14 cellular contexts compared by ENCODE assay signal in genomic region chr1:91744973-91745648, GRCh38.
A peak's percentile ranks its signal among the peaks of the same experiment; 100 is the strongest.
DNase-seq lines count a peak whose midpoint lies in the region; ATAC-seq, FAIRE-seq and TF ChIP-seq lines count a peak whose summit lies in the region.
"Had no signal": no experiment of that assay in that cellular context is flagged by ENCODE, and none has a peak within 500 bp of the region (broad histone marks: within the 10 kb centered on the region; RNA-seq: fewer than 3 reads in every experiment).

No MANE protein-coding gene starts in this region.

- H3K4me3 ChIP-seq in keratinocyte (ENCODE audit: control insufficient read depth in 2 of 3, extremely low read depth in 1 of 3, insufficient read depth in 2 of 3, low read depth in 1 of 3, low read length in 3 of 3), result no peak overlapping the region
- no peak overlapping the region for H3K4me3 ChIP-seq in skeletal muscle cell (ENCODE audit: low read depth, low read length)

- H3K9me3 ChIP-seq in keratinocyte (ENCODE audit: control insufficient read depth, low read depth, low read length), result no peaks in the 10 kb centered on the region

- DNase-seq in central memory CD8-positive, alpha-beta T cell (ENCODE audit: low spot score in 2 of 2), result no peak
- DNase-seq in keratinocyte (ENCODE audit: low read depth, low spot score) (no peak), skeletal muscle cell (ENCODE audit: low read depth) (peak; percentile 79), NCI-H524 (lab: John Stamatoyannopoulos, UW) (no peak), AG20443 (ENCODE audit: low spot score) (no peak), LoVo (ENCODE audit: low spot score) (no peak), SW 1271 (lab: John Stamatoyannopoulos, UW) (no peak)
- DNase-seq: activated naive CD8-positive, alpha-beta T cell treated with anti-CD3 and anti-CD28 coated beads for 36 hours; COR-L47; erythroblast; NCI-H2227 treated with DMSO at 0.1 percent for 48 hours; stimulated activated naive B cell treated with anti-CD40 and anti-IgM and Interleukin-4, amounts not matched to agents 10 μg/mL and 1 μg/mL and 100 μg/mL, for 72 hours had no signal

- no peak overlapping the region for H3K9ac ChIP-seq in keratinocyte (ENCODE audit: control insufficient read depth, extremely low read depth, insufficient read depth, low read length)

- ATAC-seq in central memory CD8-positive, alpha-beta T cell (replicated peaks; ENCODE audit: extremely low read depth, poor library complexity, severe bottlenecking), result no peak
- ATAC-seq: stimulated activated naive B cell treated with anti-CD40 and anti-IgM and Interleukin-4, amounts not matched to agents 10 μg/mL and 1 μg/mL and 100 μg/mL, for 72 hours had no signal

- H3K4me1 ChIP-seq in keratinocyte (ENCODE audit: control insufficient read depth, extremely low read depth, insufficient read depth, low read length), result peaks cover 17% of the 10 kb centered on the region

- peak overlapping the region; percentile 22 for H3K27ac Mint-ChIP-seq in central memory CD8-positive, alpha-beta T cell (ENCODE audit: low read depth)
- H3K27ac Mint-ChIP-seq: activated naive CD8-positive, alpha-beta T cell treated with anti-CD3 and anti-CD28 coated beads for 36 hours; stimulated activated naive B cell treated with anti-CD40 and anti-IgM and Interleukin-4, amounts not matched to agents 10 μg/mL and 1 μg/mL and 100 μg/mL, for 72 hours had no signal

- peaks cover 20% of the 10 kb centered on the region for H3K36me3 Mint-ChIP-seq in central memory CD8-positive, alpha-beta T cell (ENCODE audit: insufficient read depth)

- H3K36me3 ChIP-seq in keratinocyte (ENCODE audit: control insufficient read depth in 2 of 2, extremely low read depth in 1 of 2, insufficient read depth in 2 of 2, low read length in 2 of 2), result no peaks in the 10 kb centered on the region

- no peaks in the 10 kb centered on the region for H4K20me1 ChIP-seq in keratinocyte (ENCODE audit: control insufficient read depth, extremely low read depth, insufficient read depth, low read length)

- no peak for TF ChIP-seq RAD21 in Ishikawa (IDR thresholded peaks at IDR 0.05; ENCODE audit: low read depth)

- peak in 2 of 3 experiments; percentile 28 to 48 for TF ChIP-seq CTCF in keratinocyte (optimal IDR thresholded peaks at IDR 0.05 in 1 of 3, IDR thresholded peaks at IDR 0.05 in 1 of 3, conservative IDR thresholded peaks at IDR 0.05 in 1 of 3; ENCODE audit: extremely low read depth in 1 of 3, insufficient read depth in 2 of 3, low read length in 3 of 3)

- no peak for TF ChIP-seq EP300 in Ishikawa (IDR thresholded peaks at IDR 0.05; ENCODE audit: borderline replicate concordance)

- no peaks in the 10 kb centered on the region for H3K79me2 ChIP-seq in keratinocyte (ENCODE audit: control insufficient read depth, insufficient read depth, low read length)

- no peaks in the 10 kb centered on the region for H3K9me1 ChIP-seq in keratinocyte (ENCODE audit: control insufficient read depth, extremely low read depth, insufficient read depth, low read length)

- H3K27me3 Mint-ChIP-seq in central memory CD8-positive, alpha-beta T cell, result no peaks in the 10 kb centered on the region
- H3K27me3 Mint-ChIP-seq: activated naive CD8-positive, alpha-beta T cell treated with anti-CD3 and anti-CD28 coated beads for 36 hours had no signal

- peak overlapping the region; percentile 44 for H3K4me2 ChIP-seq in keratinocyte (ENCODE audit: control insufficient read depth, extremely low read depth, insufficient read depth, low read depth, low read length)

- peaks cover 54% of the 10 kb centered on the region for H3K4me1 Mint-ChIP-seq in central memory CD8-positive, alpha-beta T cell
- H3K4me1 Mint-ChIP-seq: activated naive CD8-positive, alpha-beta T cell treated with anti-CD3 and anti-CD28 coated beads for 36 hours; stimulated activated naive B cell treated with anti-CD40 and anti-IgM and Interleukin-4, amounts not matched to agents 10 μg/mL and 1 μg/mL and 100 μg/mL, for 72 hours had no signal

- no peaks in the 10 kb centered on the region for H3K27me3 ChIP-seq in keratinocyte (ENCODE audit: control insufficient read depth, extremely low read depth, insufficient read depth, low read length)

- peak; percentile 5 for FAIRE-seq in keratinocyte (lab: Jason Lieb, UNC)
- FAIRE-seq: GM12891 had no signal

- no peak overlapping the region for H3K4me3 Mint-ChIP-seq in central memory CD8-positive, alpha-beta T cell
- H3K4me3 Mint-ChIP-seq: activated naive CD8-positive, alpha-beta T cell treated with anti-CD3 and anti-CD28 coated beads for 36 hours; stimulated activated naive B cell treated with anti-CD40 and anti-IgM and Interleukin-4, amounts not matched to agents 10 μg/mL and 1 μg/mL and 100 μg/mL, for 72 hours had no signal

- no peak overlapping the region for H2AFZ ChIP-seq in keratinocyte (ENCODE audit: control insufficient read depth, low read length)

- no peaks in the 10 kb centered on the region for H3K9me3 Mint-ChIP-seq in central memory CD8-positive, alpha-beta T cell

- H3K27ac ChIP-seq in keratinocyte (ENCODE audit: control insufficient read depth, insufficient read depth, low read length), result peak overlapping the region; percentile 31

- dilution Hi-C loops in keratinocyte (cut with MboI; ENCODE audit: extremely low pct_ligation_motif_present, low sequenced_read_pairs), result no loop called here

TF ChIP-seq in Ishikawa, 13 proteins besides CTCF, POLR2A, EP300 and RAD21:
- TF ChIP-seq NFIC (IDR thresholded peaks at IDR 0.05) (0 out of 2 replicates have a peak, but pooled peaks have one; percentile 21), MAX (IDR thresholded peaks at IDR 0.05) (no peak)
TF ChIP-seq in Ishikawa: peak in this region for 1.
